In the genomic region with DNA sequence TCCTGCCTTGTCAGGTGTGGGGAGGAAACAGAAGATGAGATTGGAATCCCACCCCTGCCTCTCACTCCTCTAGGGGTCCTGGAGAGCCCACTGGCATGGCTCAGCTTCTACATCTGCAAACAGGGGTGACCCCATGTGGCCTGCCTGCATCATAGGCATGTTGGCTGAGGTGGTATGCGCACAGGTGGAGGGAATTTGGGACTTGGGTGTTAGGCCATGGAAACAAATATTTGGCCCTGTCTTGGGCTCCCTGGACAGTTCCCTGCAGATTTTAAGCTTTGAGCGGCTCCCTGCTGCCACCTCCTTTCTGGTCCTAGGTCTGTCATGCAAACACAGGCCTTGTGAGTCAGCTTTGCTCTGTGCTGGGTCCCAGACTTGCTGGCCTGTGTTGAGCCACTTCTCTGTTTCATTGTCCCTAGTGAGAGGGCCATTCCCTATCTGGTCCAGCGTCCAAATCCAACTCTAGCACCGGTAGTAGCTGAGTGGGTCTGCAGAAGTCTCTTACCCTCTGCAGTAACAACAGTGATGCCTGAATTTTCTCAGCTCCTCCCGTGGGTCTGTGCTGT, we compare ENCODE assay signal across 14 cellular contexts. TPM values are rescaled to one million over a fixed set of nuclear protein-coding genes. Genes with fewer than 3 reads are reported as not detected.
DNase-seq lines count a peak whose midpoint lies in the region; ATAC-seq and TF ChIP-seq lines count a peak whose summit lies in the region.
"Had no signal": no experiment of that assay in that cellular context is flagged by ENCODE, and none has a peak within 500 bp of the region (broad histone marks: within the 10 kb centered on the region; RNA-seq: fewer than 3 reads in every experiment).

No MANE protein-coding gene starts in this region.

- no peaks in the 10 kb centered on the region for H3K36me3 ChIP-seq in muscle layer of duodenum (ENCODE audit: control insufficient read depth in 1 of 2, insufficient read depth in 2 of 2, low read length in 2 of 2)
- H3K36me3 ChIP-seq: BLaER1 treated with 17β-estradiol and CSF1 and Interleukin-3, amounts not matched to agents 10 nM and 100 nM had no signal

- peaks cover 3% of the 10 kb centered on the region for H3K27me3 Mint-ChIP-seq in brain

- H3K4me1 Mint-ChIP-seq in brain = peaks cover 41% of the 10 kb centered on the region

- peaks cover 0 to 5% of the 10 kb centered on the region in 2 donors for H3K9me3 ChIP-seq in muscle layer of duodenum (ENCODE audit: control insufficient read depth in 1 of 2, low read length in 2 of 2)

- H3K36me3 Mint-ChIP-seq in brain = no peaks in the 10 kb centered on the region

- no peak overlapping the region for H3K4me3 ChIP-seq in muscle layer of duodenum (ENCODE audit: low read depth in 1 of 2, low read length in 2 of 2)
- H3K4me3 ChIP-seq: BLaER1 treated with 17β-estradiol and CSF1 and Interleukin-3, amounts not matched to agents 10 nM and 100 nM had no signal

- ATAC-seq in GM18873 (IDR thresholded peaks at IDR 0.05; ENCODE audit: low FRiP score, unreplicated experiment) (no peak), GM21786 (IDR thresholded peaks at IDR 0.05; ENCODE audit: unreplicated experiment) (no peak)

- in situ Hi-C loops in KBM-7 (cut with MboI; ENCODE audit: low pct_unique_long_range_greater_than_20kb, low sequenced_read_pairs) = no loop called here

- H3K27ac ChIP-seq in C4-2B = peak overlapping the region; percentile 43
- H3K27ac ChIP-seq in muscle layer of duodenum (ENCODE audit: low read length) = peak overlapping the region; percentile 16
- H3K27ac ChIP-seq: foreskin keratinocyte had no signal

- peak overlapping the region in 3 of 5 experiments; percentile 58 to 83 (median 69) for H3K27ac Mint-ChIP-seq in brain

- no peaks in the 10 kb centered on the region for H3K4me1 ChIP-seq in muscle layer of duodenum (ENCODE audit: control insufficient read depth in 1 of 2, insufficient read depth in 2 of 2, low read length in 2 of 2)

- peak; percentile 34 for DNase-seq in HPDE6-E6E7 (ENCODE audit: extremely low spot score)
- DNase-seq in KBM-7 = no peak
- DNase-seq in activated CD4-positive, alpha-beta T cell treated with anti-CD3 and anti-CD28 coated beads for 4 hours = no peak
- DNase-seq: midbrain, NCI-H1436, NCI-H524 treated with DMSO at 0.1 percent for 48 hours, SIG-M5 had no signal

- TF ChIP-seq CTCF in C4-2B (conservative IDR thresholded peaks at IDR 0.05) (peak; percentile 35; the same call in 1 of the 2 replicates), brain (conservative IDR thresholded peaks at IDR 0.05) (peak in 1 of 2 experiments; percentile 36)

- H3K9me3 Mint-ChIP-seq in brain = peaks cover 0 to 9% (median 0%) of the 10 kb centered on the region in 5 experiments

- H3K4me3 Mint-ChIP-seq in brain = no peak overlapping the region

- H3K27me3 ChIP-seq in muscle layer of duodenum (ENCODE audit: low read depth, low read length) = no peaks in the 10 kb centered on the region
- H3K27me3 ChIP-seq: BLaER1 treated with 17β-estradiol and CSF1 and Interleukin-3, amounts not matched to agents 10 nM and 100 nM; foreskin keratinocyte had no signal

RNA-seq across cellular contexts. Expression of a gene that starts 5.9 kb away (rescaled TPM):
- polyA plus RNA-seq in brain (ENCODE audit: insufficient read depth, low read depth, low replicate concordance) = 1.4 TPM

RNA-seq across cellular contexts. Expression of a gene that starts 30.9 kb away (rescaled TPM):
- polyA plus RNA-seq in brain (ENCODE audit: insufficient read depth, low read depth, low replicate concordance) = 6.0 TPM
